Comparison of ENCODE assay signal across 10 cellular contexts in genomic region chr3:58355174-58355573, GRCh38. TPM values are rescaled to one million over a fixed set of nuclear protein-coding genes. Genes with fewer than 3 reads are reported as not detected.
DNase-seq lines count a peak whose midpoint lies in the region; ATAC-seq and TF ChIP-seq lines count a peak whose summit lies in the region.
"Had no signal": no experiment of that assay in that cellular context is flagged by ENCODE, and none has a peak within 500 bp of the region (broad histone marks: within the 10 kb centered on the region; RNA-seq: fewer than 3 reads in every experiment).

No MANE protein-coding gene starts in this region.

- peaks cover 93% of the 10 kb centered on the region for H3K79me2 ChIP-seq in Loucy (ENCODE audit: insufficient read depth, low read length)

- DNase-seq in pons (ENCODE audit: low spot score): no peak
- DNase-seq in NCI-H1417 (lab: John Stamatoyannopoulos, UW): no peak
- no peak for DNase-seq in mesenteric fat pad (ENCODE audit: low spot score)
- DNase-seq in A172 (ENCODE audit: low spot score): no peak
- DNase-seq: activated CD4-positive, alpha-beta T cell treated with anti-CD3 and anti-CD28 coated beads, Interleukin-2, amount 50 U/mL, for 4 hours; NCI-H526 had no signal

- no peaks in the 10 kb centered on the region for H4K20me1 ChIP-seq in Loucy (ENCODE audit: insufficient read depth, low read length, poor library complexity, severe bottlenecking)

- ATAC-seq in GM18868 (IDR thresholded peaks at IDR 0.05; ENCODE audit: unreplicated experiment): peak; percentile 59
- peak; percentile 51 for ATAC-seq in GM21786 (IDR thresholded peaks at IDR 0.05; ENCODE audit: unreplicated experiment)

- no peaks in the 10 kb centered on the region for H3K36me3 ChIP-seq in Loucy (ENCODE audit: insufficient read depth, low read length)
- no peaks in the 10 kb centered on the region for H3K36me3 ChIP-seq in muscle layer of colon (ENCODE audit: insufficient read depth, low read length)

- H3K4me1 ChIP-seq in Loucy (ENCODE audit: insufficient read depth, low read length, poor library complexity, severe bottlenecking) (peaks cover 79% of the 10 kb centered on the region), muscle layer of colon (ENCODE audit: insufficient read depth, low read length) (peaks cover 52% of the 10 kb centered on the region)

- H3K4me2 ChIP-seq in Loucy (ENCODE audit: low read depth, low read length, poor library complexity, severe bottlenecking): peak overlapping the region; percentile 74

- TF ChIP-seq CTCF in Loucy (conservative IDR thresholded peaks at IDR 0.05; ENCODE audit: low read length): no peak

- peaks cover 8% of the 10 kb centered on the region; the same call in 1 of the 2 replicates for H3F3A ChIP-seq in Loucy (ENCODE audit: low read depth)

- H3K4me3 ChIP-seq in Loucy (ENCODE audit: low read length, poor library complexity, severe bottlenecking) (no peak overlapping the region), muscle layer of colon (ENCODE audit: low read depth in 1 of 2, low read length in 2 of 2) (no peak overlapping the region)

- no peaks in the 10 kb centered on the region for H3K27me3 ChIP-seq in Loucy (ENCODE audit: insufficient read depth, low read length, poor library complexity, severe bottlenecking)
- no peaks in the 10 kb centered on the region for H3K27me3 ChIP-seq in muscle layer of colon (ENCODE audit: control insufficient read depth in 1 of 2, insufficient read depth in 2 of 2, low read length in 2 of 2)

- H3K9ac ChIP-seq in Loucy (ENCODE audit: low read depth, low read length, poor library complexity, severe bottlenecking): peak overlapping the region; percentile 84
- H3K9ac ChIP-seq in muscle layer of colon (ENCODE audit: low read length): no peak overlapping the region

- H3K27ac ChIP-seq in muscle layer of colon (ENCODE audit: low read depth, low read length): peak overlapping the region; percentile 54

- H3K9me3 ChIP-seq in Loucy (ENCODE audit: insufficient read depth, low read depth, low read length) (no peaks in the 10 kb centered on the region), muscle layer of colon (ENCODE audit: low read length) (no peaks in the 10 kb centered on the region)

- H2AFZ ChIP-seq in Loucy (ENCODE audit: low read length): no peak overlapping the region

- no peaks in the 10 kb centered on the region for H3K9me2 ChIP-seq in Loucy (replicated peaks; ENCODE audit: low read depth, low read length)

RNA-seq across cellular contexts. Expression of gene PXK, which starts 22.5 kb away (rescaled TPM):
- 32.2 TPM for total RNA-seq in mesenteric fat pad
- total RNA-seq in A172 (2014; rRNA removed; shearing (Covaris generic)): 9.3 and 15.2 TPM in 2 replicates

RNA-seq across cellular contexts. Expression of gene HTD2, which starts 48.9 kb away (rescaled TPM):
- total RNA-seq in mesenteric fat pad: 7.6 TPM
- 6.2 TPM in 2 replicates for total RNA-seq in A172 (2014; rRNA removed; shearing (Covaris generic))

RNA-seq across cellular contexts. Expression of gene RPP14, which starts 49.1 kb away (rescaled TPM):
- total RNA-seq in mesenteric fat pad: 16.1 TPM
- 13.0 and 19.5 TPM in 2 replicates for total RNA-seq in A172 (2014; rRNA removed; shearing (Covaris generic))
